ENCODE assay signal across 17 cellular contexts in the genomic region with DNA sequence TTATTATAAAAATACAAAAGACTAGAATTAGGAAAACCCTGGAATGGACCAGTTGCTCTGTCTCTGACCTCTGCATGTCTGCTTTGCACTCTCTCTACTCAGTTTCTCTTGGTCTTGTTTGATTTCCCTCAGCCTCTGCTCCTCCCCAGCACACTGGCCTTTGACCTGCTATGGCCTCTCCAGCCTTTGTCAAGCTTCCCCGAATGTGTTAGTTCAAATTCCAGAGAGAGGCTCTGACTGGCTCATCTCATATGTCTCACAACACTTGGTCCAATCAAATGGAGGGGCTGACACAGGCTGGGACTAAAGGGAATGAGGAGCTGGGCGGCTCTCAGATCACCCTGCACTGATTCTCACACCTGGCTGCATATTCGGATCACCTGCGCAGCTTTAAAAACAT. TPM values are rescaled to one million over a fixed set of nuclear protein-coding genes. Genes with fewer than 3 reads are reported as not detected.
A peak's percentile ranks its signal among the peaks of the same experiment; 100 is the strongest.
DNase-seq lines count a peak whose midpoint lies in the region; TF ChIP-seq lines count a peak whose summit lies in the region.
"Had no signal": no experiment of that assay in that cellular context is flagged by ENCODE, and none has a peak within 500 bp of the region (broad histone marks: within the 10 kb centered on the region; RNA-seq: fewer than 3 reads in every experiment).

No MANE protein-coding gene starts in this region.

- H3K9ac ChIP-seq in mesenchymal stem cell (ENCODE audit: low read length), result no peak overlapping the region
- H3K9ac ChIP-seq: BLaER1 had no signal

- H3K79me2 ChIP-seq in hepatocyte, result no peaks in the 10 kb centered on the region

- H2BK15ac ChIP-seq in mesenchymal stem cell (ENCODE audit: low read depth, poor library complexity, severe bottlenecking), result no peak overlapping the region

- H2BK5ac ChIP-seq in mesenchymal stem cell (ENCODE audit: low read depth, low read length, poor library complexity, severe bottlenecking), result no peak overlapping the region

- H3K27me3 ChIP-seq in hepatocyte (no peaks in the 10 kb centered on the region), mesenchymal stem cell (ENCODE audit: control insufficient read depth in 1 of 2, insufficient read depth in 1 of 2, low read length in 2 of 2) (peaks cover 0 to 14% of the 10 kb centered on the region in 2 experiments), stomach (peaks cover 0 to 4% (median 0%) of the 10 kb centered on the region in 3 donors)
- H3K27me3 ChIP-seq: BLaER1 had no signal

- H2BK120ac ChIP-seq in mesenchymal stem cell (ENCODE audit: low read depth, low read length), result no peak overlapping the region

- no peaks in the 10 kb centered on the region for H3K9me2 ChIP-seq in hepatocyte (replicated peaks; ENCODE audit: insufficient read depth)

- no peaks in the 10 kb centered on the region for H3K79me1 ChIP-seq in mesenchymal stem cell (replicated peaks; ENCODE audit: low read length, poor library complexity, severe bottlenecking)

- H2AFZ ChIP-seq in hepatocyte (no peak overlapping the region), mesenchymal stem cell (ENCODE audit: low read depth, low read length) (peak overlapping the region; percentile 49)

- no peak overlapping the region for H3K23ac ChIP-seq in mesenchymal stem cell (ENCODE audit: low read length in 2 of 2)

- H3K27ac ChIP-seq in hepatocyte (no peak overlapping the region), mesenchymal stem cell (ENCODE audit: low read length, poor library complexity, severe bottlenecking) (no peak overlapping the region), stomach (no peak overlapping the region)
- H3K27ac ChIP-seq: 22Rv1, BLaER1, SJSA1 had no signal

- H3K4me3 ChIP-seq in hepatocyte, result no peak overlapping the region
- no peak overlapping the region for H3K4me3 ChIP-seq in mesenchymal stem cell (ENCODE audit: insufficient read depth in 1 of 2, low read depth in 1 of 2, low read length in 2 of 2)
- H3K4me3 ChIP-seq in stomach, result no peak overlapping the region
- H3K4me3 ChIP-seq: BLaER1, HAP-1, SJSA1 had no signal

- no peak overlapping the region for H2BK12ac ChIP-seq in mesenchymal stem cell (ENCODE audit: low read length in 2 of 2)

- no peak overlapping the region for H2AK5ac ChIP-seq in mesenchymal stem cell (ENCODE audit: low read length, severe bottlenecking)

- TF ChIP-seq POLR2A in stomach (IDR thresholded peaks at IDR 0.05), result no peak

- no peak overlapping the region for H3K18ac ChIP-seq in mesenchymal stem cell (ENCODE audit: low read depth in 1 of 2, low read length in 2 of 2)

- H4K8ac ChIP-seq in mesenchymal stem cell (ENCODE audit: low read length), result no peak overlapping the region

- no peaks in the 10 kb centered on the region for H4K20me1 ChIP-seq in hepatocyte (ENCODE audit: insufficient read depth, poor library complexity, severe bottlenecking)
- H4K20me1 ChIP-seq: BLaER1 had no signal

- no peak overlapping the region for H3K14ac ChIP-seq in mesenchymal stem cell (ENCODE audit: low read length in 2 of 2)

- H3K4me2 ChIP-seq in hepatocyte (peak overlapping the region; percentile 49), mesenchymal stem cell (ENCODE audit: low read length, poor library complexity, severe bottlenecking) (no peak overlapping the region)
- H3K4me2 ChIP-seq: BLaER1 had no signal

- no peak for TF ChIP-seq CTCF in hepatocyte (IDR thresholded peaks at IDR 0.05; ENCODE audit: poor library complexity)
- no peak for TF ChIP-seq CTCF in stomach (IDR thresholded peaks at IDR 0.05)

- no peak overlapping the region for H3K4ac ChIP-seq in mesenchymal stem cell (ENCODE audit: low read depth in 1 of 2, low read length in 2 of 2)

- no peak overlapping the region for H4K91ac ChIP-seq in mesenchymal stem cell (ENCODE audit: low read length)

- DNase-seq in DMS53 (lab: John Stamatoyannopoulos, UW) (peak; percentile 64), DMS53 treated with DMSO at 0.1 percent for 48 hours (lab: John Stamatoyannopoulos, UW; ENCODE audit: unreplicated experiment) (no peak), hepatocyte (ENCODE audit: low spot score) (peak; percentile 37), mesenchymal stem cell (no peak), NCI-H2029 (lab: John Stamatoyannopoulos, UW) (no peak), kidney tubule cell (ENCODE audit: low spot score) (no peak), stomach (no peak), DMS114 treated with DMSO at 0.1 percent for 48 hours (lab: John Stamatoyannopoulos, UW; ENCODE audit: unreplicated experiment) (no peak)
- DNase-seq: CD8-positive, alpha-beta memory T cell; EL; NCI-H2029 treated with DMSO at 0.1 percent for 48 hours; NCI-H82; SW 1271 had no signal

- intact Hi-C loops in stomach (cut with DNase I; ENCODE audit: low total_unique reads), result no loop called here

- TF ChIP-seq EP300 in stomach (IDR thresholded peaks at IDR 0.05), result no peak

- no peaks in the 10 kb centered on the region for H3K4me1 ChIP-seq in hepatocyte (ENCODE audit: insufficient read depth)
- H3K4me1 ChIP-seq in mesenchymal stem cell (ENCODE audit: control insufficient read depth, insufficient read depth, low read depth, low read length), result no peaks in the 10 kb centered on the region
- H3K4me1 ChIP-seq in stomach, result no peaks in the 10 kb centered on the region
- H3K4me1 ChIP-seq: SJSA1 had no signal

- H3K9me3 ChIP-seq in hepatocyte (ENCODE audit: low read depth), result no peaks in the 10 kb centered on the region
- no peaks in the 10 kb centered on the region for H3K9me3 ChIP-seq in mesenchymal stem cell (ENCODE audit: control insufficient read depth, low read length)
- H3K9me3 ChIP-seq in stomach, result no peaks in the 10 kb centered on the region
- H3K9me3 ChIP-seq: BLaER1, HAP-1, SJSA1 had no signal

- H3K36me3 ChIP-seq in hepatocyte (replicated peaks; ENCODE audit: insufficient read depth, low read depth) (no peaks in the 10 kb centered on the region), mesenchymal stem cell (ENCODE audit: control insufficient read depth in 1 of 2, insufficient read depth in 2 of 2, low read depth in 1 of 2, low read length in 2 of 2) (no peaks in the 10 kb centered on the region), stomach (no peaks in the 10 kb centered on the region)
- H3K36me3 ChIP-seq: BLaER1, HAP-1, SJSA1 had no signal

- WGBS in hepatocyte (ENCODE audit: low lambda C conversion rate, missing lambda C conversion rate), result 65% methylated on average over 4 of the region's 4 CpGs
- 88% methylated on average over 4 of the region's 4 CpGs for WGBS in mesenchymal stem cell
- 77 to 82% (median 80%) methylated on average over 4 of the region's 4 CpGs for WGBS in stomach, 5 donors

RNA-seq across cellular contexts. Expression of gene CMTM8, which starts 52.4 kb away (rescaled TPM):
- total RNA-seq in hepatocyte, result 17.1 and 20.7 TPM in 2 replicates
- 23.9 and 34.1 TPM in 2 replicates for polyA plus RNA-seq in hepatocyte
- 0.39 TPM for polyA plus RNA-seq in mesenchymal stem cell (2013, experiment 1 of 2)
- 0.59 TPM for polyA plus RNA-seq in mesenchymal stem cell (2013, experiment 2 of 2)
- 1 to 10 TPM in 3 of 5 donors, not detected in 2; 1.3 to 5.2 (median 4.4) TPM for total RNA-seq in stomach
- polyA plus RNA-seq in stomach, result 1 to 10 TPM; 5.4 to 8.1 (median 6.9) TPM
- total RNA-seq: SJSA1 had no signal

Comparison
In these comparisons a context has a peak if more than half of its experiments do, and no peak if none do; other contexts are left out.
1. DNase-seq: peak in DMS53 (single experiment) and hepatocyte (single experiment); none in DMS53 treated with DMSO at 0.1 percent for 48 hours (single experiment), mesenchymal stem cell (single experiment), NCI-H2029 (single experiment), kidney tubule cell (single experiment), stomach (single experiment) and DMS114 treated with DMSO at 0.1 percent for 48 hours (single experiment).